In genomic region chr6:25635886-25636317, GRCh38 we compare ENCODE assay signal across 1 cellular context.
TF ChIP-seq lines count a peak whose summit lies in the region.

No MANE protein-coding gene starts in this region.

TF ChIP-seq in HepG2, 621 proteins besides CTCF, POLR2A, EP300 and RAD21 (continued from another document and continues in another):
- TF ChIP-seq EHMT2 (IDR thresholded peaks at IDR 0.05; ENCODE audit: borderline replicate concordance, low read depth, low read length) (peak; percentile 90; the same call in 1 of the 2 replicates), ZFP41 (CRISPR knock-in tag; IDR thresholded peaks at IDR 0.05; ENCODE audit: borderline replicate concordance) (no peak), ZFP90 (CRISPR knock-in tag; IDR thresholded peaks at IDR 0.05; ENCODE audit: borderline replicate concordance) (peak; percentile 37; the same call in 1 of the 2 replicates), NFKB2 (CRISPR knock-in tag; IDR thresholded peaks at IDR 0.05; ENCODE audit: borderline replicate concordance) (no peak), THAP9 (CRISPR knock-in tag; IDR thresholded peaks at IDR 0.05; ENCODE audit: borderline replicate concordance) (no peak), ZNF232 (CRISPR knock-in tag; IDR thresholded peaks at IDR 0.05; ENCODE audit: borderline replicate concordance) (peak; percentile 89), MEF2D (CRISPR knock-in tag; IDR thresholded peaks at IDR 0.05) (peak; percentile 50; the same call in 1 of the 2 replicates), IKZF1 (IDR thresholded peaks at IDR 0.05) (no peak), CBX1 (IDR thresholded peaks at IDR 0.05; ENCODE audit: low read depth) (no peak), CEBPB (IDR thresholded peaks at IDR 0.05; ENCODE audit: borderline replicate concordance, low read depth, low read length) (no peak), SP2 (CRISPR knock-in tag; IDR thresholded peaks at IDR 0.05) (no peak), KDM6A (CRISPR knock-in tag; IDR thresholded peaks at IDR 0.05; ENCODE audit: low read depth) (peak; percentile 49), DPF2 (CRISPR knock-in tag; IDR thresholded peaks at IDR 0.05; ENCODE audit: borderline replicate concordance, low read depth) (peak; percentile 94), ZBTB4 (CRISPR knock-in tag; IDR thresholded peaks at IDR 0.05; ENCODE audit: borderline replicate concordance) (no peak), BORCS8-MEF2B (CRISPR knock-in tag; IDR thresholded peaks at IDR 0.05) (peak; percentile 62; the same call in 1 of the 2 replicates), MYPOP (CRISPR knock-in tag; IDR thresholded peaks at IDR 0.05) (no peak), TOE1 (CRISPR knock-in tag; IDR thresholded peaks at IDR 0.05) (no peak), MIXL1 (CRISPR knock-in tag; IDR thresholded peaks at IDR 0.05) (peak; percentile 77; the same call in 1 of the 2 replicates), TRIM22 (IDR thresholded peaks at IDR 0.05) (no peak), RELA (CRISPR knock-in tag; IDR thresholded peaks at IDR 0.05) (no peak), ETV6 (CRISPR knock-in tag; conservative IDR thresholded peaks at IDR 0.05) (no peak), ZNF646 (CRISPR knock-in tag; IDR thresholded peaks at IDR 0.05) (no peak), ZBTB7A (CRISPR knock-in tag; IDR thresholded peaks at IDR 0.05) (no peak), ZNF235 (CRISPR knock-in tag; IDR thresholded peaks at IDR 0.05; ENCODE audit: borderline replicate concordance) (no peak), IRF9 (CRISPR knock-in tag; IDR thresholded peaks at IDR 0.05; ENCODE audit: borderline replicate concordance) (no peak), ATM (IDR thresholded peaks at IDR 0.05; ENCODE audit: borderline replicate concordance) (no peak), ZNF503 (CRISPR knock-in tag; IDR thresholded peaks at IDR 0.05) (peak; percentile 67; the same call in 1 of the 2 replicates), PLRG1 (conservative IDR thresholded peaks at IDR 0.05) (no peak), ZFP36 (IDR thresholded peaks at IDR 0.05; ENCODE audit: borderline replicate concordance, low read depth, low read length, partially characterized antibody) (no peak)
- TF ChIP-seq, protein P1, sequence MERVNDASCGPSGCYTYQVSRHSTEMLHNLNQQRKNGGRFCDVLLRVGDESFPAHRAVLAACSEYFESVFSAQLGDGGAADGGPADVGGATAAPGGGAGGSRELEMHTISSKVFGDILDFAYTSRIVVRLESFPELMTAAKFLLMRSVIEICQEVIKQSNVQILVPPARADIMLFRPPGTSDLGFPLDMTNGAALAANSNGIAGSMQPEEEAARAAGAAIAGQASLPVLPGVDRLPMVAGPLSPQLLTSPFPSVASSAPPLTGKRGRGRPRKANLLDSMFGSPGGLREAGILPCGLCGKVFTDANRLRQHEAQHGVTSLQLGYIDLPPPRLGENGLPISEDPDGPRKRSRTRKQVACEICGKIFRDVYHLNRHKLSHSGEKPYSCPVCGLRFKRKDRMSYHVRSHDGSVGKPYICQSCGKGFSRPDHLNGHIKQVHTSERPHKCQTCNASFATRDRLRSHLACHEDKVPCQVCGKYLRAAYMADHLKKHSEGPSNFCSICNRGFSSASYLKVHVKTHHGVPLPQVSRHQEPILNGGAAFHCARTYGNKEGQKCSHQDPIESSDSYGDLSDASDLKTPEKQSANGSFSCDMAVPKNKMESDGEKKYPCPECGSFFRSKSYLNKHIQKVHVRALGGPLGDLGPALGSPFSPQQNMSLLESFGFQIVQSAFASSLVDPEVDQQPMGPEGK (CRISPR knock-in tag; IDR thresholded peaks at IDR 0.05): peak; percentile 64
- TF ChIP-seq, protein P2, sequence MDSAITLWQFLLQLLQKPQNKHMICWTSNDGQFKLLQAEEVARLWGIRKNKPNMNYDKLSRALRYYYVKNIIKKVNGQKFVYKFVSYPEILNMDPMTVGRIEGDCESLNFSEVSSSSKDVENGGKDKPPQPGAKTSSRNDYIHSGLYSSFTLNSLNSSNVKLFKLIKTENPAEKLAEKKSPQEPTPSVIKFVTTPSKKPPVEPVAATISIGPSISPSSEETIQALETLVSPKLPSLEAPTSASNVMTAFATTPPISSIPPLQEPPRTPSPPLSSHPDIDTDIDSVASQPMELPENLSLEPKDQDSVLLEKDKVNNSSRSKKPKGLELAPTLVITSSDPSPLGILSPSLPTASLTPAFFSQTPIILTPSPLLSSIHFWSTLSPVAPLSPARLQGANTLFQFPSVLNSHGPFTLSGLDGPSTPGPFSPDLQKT (CRISPR knock-in tag; IDR thresholded peaks at IDR 0.05; ENCODE audit: borderline replicate concordance): no peak
